2 cellular contexts compared by ENCODE assay signal in the genomic region with DNA sequence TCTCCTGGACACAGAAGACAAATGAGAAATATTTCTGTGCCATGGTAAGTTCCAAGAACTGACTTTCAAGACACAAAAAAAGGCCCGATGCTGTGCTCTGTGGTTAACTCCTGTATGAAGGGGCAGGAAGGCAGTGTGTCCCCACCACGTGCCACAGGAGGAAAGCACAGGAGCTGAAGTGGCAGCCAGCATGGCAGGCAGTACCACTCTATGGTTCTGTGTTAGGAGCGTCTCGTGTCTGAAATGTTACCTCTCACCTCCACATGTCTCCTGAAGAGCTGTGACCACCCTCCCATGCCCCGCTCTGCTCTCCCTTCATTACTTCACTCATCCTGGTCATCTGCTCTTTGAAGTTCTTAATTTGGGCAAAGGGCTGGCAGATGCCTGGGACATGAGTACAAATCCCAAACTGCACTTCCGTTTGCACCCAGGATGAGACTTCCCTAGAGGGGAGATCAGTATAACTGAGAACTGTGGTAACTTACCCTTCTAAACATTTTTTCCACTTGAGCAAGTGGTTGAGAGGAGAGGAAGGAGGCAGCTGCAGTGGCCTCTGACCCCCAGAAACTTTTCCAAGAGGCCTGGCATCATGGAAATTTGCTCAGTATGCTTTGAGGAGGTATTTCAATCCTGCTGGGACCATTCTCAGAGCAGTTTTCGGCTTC.
TF ChIP-seq lines count a peak whose summit lies in the region.

No MANE protein-coding gene starts in this region.

TF ChIP-seq in SK-N-SH, 30 proteins besides CTCF, POLR2A, EP300 and RAD21 (continued from another document):
- TF ChIP-seq, protein P1, sequence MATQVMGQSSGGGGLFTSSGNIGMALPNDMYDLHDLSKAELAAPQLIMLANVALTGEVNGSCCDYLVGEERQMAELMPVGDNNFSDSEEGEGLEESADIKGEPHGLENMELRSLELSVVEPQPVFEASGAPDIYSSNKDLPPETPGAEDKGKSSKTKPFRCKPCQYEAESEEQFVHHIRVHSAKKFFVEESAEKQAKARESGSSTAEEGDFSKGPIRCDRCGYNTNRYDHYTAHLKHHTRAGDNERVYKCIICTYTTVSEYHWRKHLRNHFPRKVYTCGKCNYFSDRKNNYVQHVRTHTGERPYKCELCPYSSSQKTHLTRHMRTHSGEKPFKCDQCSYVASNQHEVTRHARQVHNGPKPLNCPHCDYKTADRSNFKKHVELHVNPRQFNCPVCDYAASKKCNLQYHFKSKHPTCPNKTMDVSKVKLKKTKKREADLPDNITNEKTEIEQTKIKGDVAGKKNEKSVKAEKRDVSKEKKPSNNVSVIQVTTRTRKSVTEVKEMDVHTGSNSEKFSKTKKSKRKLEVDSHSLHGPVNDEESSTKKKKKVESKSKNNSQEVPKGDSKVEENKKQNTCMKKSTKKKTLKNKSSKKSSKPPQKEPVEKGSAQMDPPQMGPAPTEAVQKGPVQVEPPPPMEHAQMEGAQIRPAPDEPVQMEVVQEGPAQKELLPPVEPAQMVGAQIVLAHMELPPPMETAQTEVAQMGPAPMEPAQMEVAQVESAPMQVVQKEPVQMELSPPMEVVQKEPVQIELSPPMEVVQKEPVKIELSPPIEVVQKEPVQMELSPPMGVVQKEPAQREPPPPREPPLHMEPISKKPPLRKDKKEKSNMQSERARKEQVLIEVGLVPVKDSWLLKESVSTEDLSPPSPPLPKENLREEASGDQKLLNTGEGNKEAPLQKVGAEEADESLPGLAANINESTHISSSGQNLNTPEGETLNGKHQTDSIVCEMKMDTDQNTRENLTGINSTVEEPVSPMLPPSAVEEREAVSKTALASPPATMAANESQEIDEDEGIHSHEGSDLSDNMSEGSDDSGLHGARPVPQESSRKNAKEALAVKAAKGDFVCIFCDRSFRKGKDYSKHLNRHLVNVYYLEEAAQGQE (IDR thresholded peaks at IDR 0.05; ENCODE audit: low read depth, low read length) = no peak
- TF ChIP-seq, protein P2, sequence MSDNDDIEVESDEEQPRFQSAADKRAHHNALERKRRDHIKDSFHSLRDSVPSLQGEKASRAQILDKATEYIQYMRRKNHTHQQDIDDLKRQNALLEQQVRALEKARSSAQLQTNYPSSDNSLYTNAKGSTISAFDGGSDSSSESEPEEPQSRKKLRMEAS (IDR thresholded peaks at IDR 0.05; ENCODE audit: low read depth) = no peak
- TF ChIP-seq FOXJ3 (CRISPR knock-in tag; IDR thresholded peaks at IDR 0.05) = no peak
- no peak for TF ChIP-seq FOSL2 (IDR thresholded peaks at IDR 0.05; ENCODE audit: borderline replicate concordance, low read depth)
- TF ChIP-seq, protein P3, sequence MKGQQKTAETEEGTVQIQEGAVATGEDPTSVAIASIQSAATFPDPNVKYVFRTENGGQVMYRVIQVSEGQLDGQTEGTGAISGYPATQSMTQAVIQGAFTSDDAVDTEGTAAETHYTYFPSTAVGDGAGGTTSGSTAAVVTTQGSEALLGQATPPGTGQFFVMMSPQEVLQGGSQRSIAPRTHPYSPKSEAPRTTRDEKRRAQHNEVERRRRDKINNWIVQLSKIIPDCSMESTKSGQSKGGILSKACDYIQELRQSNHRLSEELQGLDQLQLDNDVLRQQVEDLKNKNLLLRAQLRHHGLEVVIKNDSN (IDR thresholded peaks at IDR 0.05; ENCODE audit: borderline replicate concordance, low read depth) = no peak
- no peak for TF ChIP-seq GATA2 (CRISPR knock-in tag; IDR thresholded peaks at IDR 0.05)
- no peak for TF ChIP-seq GABPA (IDR thresholded peaks at IDR 0.05; ENCODE audit: low read depth)
- no peak for TF ChIP-seq TEAD4 (IDR thresholded peaks at IDR 0.05; ENCODE audit: borderline replicate concordance, insufficient read depth)
- TF ChIP-seq RFX5 (IDR thresholded peaks at IDR 0.05; ENCODE audit: low read length) = no peak
- no peak for TF ChIP-seq RCOR1 (IDR thresholded peaks at IDR 0.05; ENCODE audit: low read length)
- TF ChIP-seq JUND (IDR thresholded peaks at IDR 0.05) = no peak
- TF ChIP-seq TCF12 (IDR thresholded peaks at IDR 0.05) = no peak
- no peak for TF ChIP-seq CHD2 (IDR thresholded peaks at IDR 0.05; ENCODE audit: low read length, partially characterized antibody)
- TF ChIP-seq POLR2AphosphoS5 (IDR thresholded peaks at IDR 0.05; ENCODE audit: low read depth, low read length) = no peak
- no peak for TF ChIP-seq MEF2A (IDR thresholded peaks at IDR 0.05; ENCODE audit: borderline replicate concordance, low read depth)
- TF ChIP-seq EZH2phosphoT487 (IDR thresholded peaks at IDR 0.05; ENCODE audit: borderline replicate concordance, low read depth) = no peak

TF ChIP-seq in SK-N-SH treated with all-trans-retinoic acid at 6 μM for 48 hours, 23 proteins besides CTCF, POLR2A, EP300 and RAD21 (continued from another document):
- TF ChIP-seq, protein P4, sequence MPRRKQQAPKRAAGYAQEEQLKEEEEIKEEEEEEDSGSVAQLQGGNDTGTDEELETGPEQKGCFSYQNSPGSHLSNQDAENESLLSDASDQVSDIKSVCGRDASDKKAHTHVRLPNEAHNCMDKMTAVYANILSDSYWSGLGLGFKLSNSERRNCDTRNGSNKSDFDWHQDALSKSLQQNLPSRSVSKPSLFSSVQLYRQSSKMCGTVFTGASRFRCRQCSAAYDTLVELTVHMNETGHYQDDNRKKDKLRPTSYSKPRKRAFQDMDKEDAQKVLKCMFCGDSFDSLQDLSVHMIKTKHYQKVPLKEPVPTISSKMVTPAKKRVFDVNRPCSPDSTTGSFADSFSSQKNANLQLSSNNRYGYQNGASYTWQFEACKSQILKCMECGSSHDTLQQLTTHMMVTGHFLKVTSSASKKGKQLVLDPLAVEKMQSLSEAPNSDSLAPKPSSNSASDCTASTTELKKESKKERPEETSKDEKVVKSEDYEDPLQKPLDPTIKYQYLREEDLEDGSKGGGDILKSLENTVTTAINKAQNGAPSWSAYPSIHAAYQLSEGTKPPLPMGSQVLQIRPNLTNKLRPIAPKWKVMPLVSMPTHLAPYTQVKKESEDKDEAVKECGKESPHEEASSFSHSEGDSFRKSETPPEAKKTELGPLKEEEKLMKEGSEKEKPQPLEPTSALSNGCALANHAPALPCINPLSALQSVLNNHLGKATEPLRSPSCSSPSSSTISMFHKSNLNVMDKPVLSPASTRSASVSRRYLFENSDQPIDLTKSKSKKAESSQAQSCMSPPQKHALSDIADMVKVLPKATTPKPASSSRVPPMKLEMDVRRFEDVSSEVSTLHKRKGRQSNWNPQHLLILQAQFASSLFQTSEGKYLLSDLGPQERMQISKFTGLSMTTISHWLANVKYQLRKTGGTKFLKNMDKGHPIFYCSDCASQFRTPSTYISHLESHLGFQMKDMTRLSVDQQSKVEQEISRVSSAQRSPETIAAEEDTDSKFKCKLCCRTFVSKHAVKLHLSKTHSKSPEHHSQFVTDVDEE (CRISPR knock-in tag; IDR thresholded peaks at IDR 0.05) = no peak
- TF ChIP-seq ARNTL (CRISPR knock-in tag; IDR thresholded peaks at IDR 0.05; ENCODE audit: borderline replicate concordance, low read depth) (no peak), OSR1 (CRISPR knock-in tag; IDR thresholded peaks at IDR 0.05) (no peak), CSDC2 (CRISPR knock-in tag; IDR thresholded peaks at IDR 0.05) (no peak), ZFP30 (CRISPR knock-in tag; IDR thresholded peaks at IDR 0.05) (no peak), BACH2 (CRISPR knock-in tag; IDR thresholded peaks at IDR 0.05; ENCODE audit: borderline replicate concordance) (no peak), ISL1 (CRISPR knock-in tag; IDR thresholded peaks at IDR 0.05) (no peak), ZNF70 (CRISPR knock-in tag; IDR thresholded peaks at IDR 0.05) (no peak), ESRRG (CRISPR knock-in tag; IDR thresholded peaks at IDR 0.05) (no peak), ZC3H10 (CRISPR knock-in tag; IDR thresholded peaks at IDR 0.05) (no peak), RARB (CRISPR knock-in tag; IDR thresholded peaks at IDR 0.05) (no peak), TCF4 (CRISPR knock-in tag; IDR thresholded peaks at IDR 0.05; ENCODE audit: borderline replicate concordance) (no peak)
- TF ChIP-seq, protein P5, sequence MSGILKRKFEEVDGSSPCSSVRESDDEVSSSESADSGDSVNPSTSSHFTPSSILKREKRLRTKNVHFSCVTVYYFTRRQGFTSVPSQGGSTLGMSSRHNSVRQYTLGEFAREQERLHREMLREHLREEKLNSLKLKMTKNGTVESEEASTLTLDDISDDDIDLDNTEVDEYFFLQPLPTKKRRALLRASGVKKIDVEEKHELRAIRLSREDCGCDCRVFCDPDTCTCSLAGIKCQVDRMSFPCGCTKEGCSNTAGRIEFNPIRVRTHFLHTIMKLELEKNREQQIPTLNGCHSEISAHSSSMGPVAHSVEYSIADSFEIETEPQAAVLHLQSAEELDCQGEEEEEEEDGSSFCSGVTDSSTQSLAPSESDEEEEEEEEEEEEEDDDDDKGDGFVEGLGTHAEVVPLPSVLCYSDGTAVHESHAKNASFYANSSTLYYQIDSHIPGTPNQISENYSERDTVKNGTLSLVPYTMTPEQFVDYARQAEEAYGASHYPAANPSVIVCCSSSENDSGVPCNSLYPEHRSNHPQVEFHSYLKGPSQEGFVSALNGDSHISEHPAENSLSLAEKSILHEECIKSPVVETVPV (CRISPR knock-in tag; IDR thresholded peaks at IDR 0.05) = no peak
- TF ChIP-seq, protein P6, sequence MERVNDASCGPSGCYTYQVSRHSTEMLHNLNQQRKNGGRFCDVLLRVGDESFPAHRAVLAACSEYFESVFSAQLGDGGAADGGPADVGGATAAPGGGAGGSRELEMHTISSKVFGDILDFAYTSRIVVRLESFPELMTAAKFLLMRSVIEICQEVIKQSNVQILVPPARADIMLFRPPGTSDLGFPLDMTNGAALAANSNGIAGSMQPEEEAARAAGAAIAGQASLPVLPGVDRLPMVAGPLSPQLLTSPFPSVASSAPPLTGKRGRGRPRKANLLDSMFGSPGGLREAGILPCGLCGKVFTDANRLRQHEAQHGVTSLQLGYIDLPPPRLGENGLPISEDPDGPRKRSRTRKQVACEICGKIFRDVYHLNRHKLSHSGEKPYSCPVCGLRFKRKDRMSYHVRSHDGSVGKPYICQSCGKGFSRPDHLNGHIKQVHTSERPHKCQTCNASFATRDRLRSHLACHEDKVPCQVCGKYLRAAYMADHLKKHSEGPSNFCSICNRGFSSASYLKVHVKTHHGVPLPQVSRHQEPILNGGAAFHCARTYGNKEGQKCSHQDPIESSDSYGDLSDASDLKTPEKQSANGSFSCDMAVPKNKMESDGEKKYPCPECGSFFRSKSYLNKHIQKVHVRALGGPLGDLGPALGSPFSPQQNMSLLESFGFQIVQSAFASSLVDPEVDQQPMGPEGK (CRISPR knock-in tag; IDR thresholded peaks at IDR 0.05; ENCODE audit: borderline replicate concordance) = no peak
- TF ChIP-seq, protein P7, sequence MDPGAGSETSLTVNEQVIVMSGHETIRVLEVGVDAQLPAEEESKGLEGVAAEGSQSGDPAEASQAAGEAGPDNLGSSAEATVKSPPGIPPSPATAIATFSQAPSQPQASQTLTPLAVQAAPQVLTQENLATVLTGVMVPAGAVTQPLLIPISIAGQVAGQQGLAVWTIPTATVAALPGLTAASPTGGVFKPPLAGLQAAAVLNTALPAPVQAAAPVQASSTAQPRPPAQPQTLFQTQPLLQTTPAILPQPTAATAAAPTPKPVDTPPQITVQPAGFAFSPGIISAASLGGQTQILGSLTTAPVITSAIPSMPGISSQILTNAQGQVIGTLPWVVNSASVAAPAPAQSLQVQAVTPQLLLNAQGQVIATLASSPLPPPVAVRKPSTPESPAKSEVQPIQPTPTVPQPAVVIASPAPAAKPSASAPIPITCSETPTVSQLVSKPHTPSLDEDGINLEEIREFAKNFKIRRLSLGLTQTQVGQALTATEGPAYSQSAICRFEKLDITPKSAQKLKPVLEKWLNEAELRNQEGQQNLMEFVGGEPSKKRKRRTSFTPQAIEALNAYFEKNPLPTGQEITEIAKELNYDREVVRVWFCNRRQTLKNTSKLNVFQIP (CRISPR knock-in tag; IDR thresholded peaks at IDR 0.05; ENCODE audit: borderline replicate concordance, low read depth) = no peak
